ENCODE assay signal across 8 cellular contexts in the genomic region with DNA sequence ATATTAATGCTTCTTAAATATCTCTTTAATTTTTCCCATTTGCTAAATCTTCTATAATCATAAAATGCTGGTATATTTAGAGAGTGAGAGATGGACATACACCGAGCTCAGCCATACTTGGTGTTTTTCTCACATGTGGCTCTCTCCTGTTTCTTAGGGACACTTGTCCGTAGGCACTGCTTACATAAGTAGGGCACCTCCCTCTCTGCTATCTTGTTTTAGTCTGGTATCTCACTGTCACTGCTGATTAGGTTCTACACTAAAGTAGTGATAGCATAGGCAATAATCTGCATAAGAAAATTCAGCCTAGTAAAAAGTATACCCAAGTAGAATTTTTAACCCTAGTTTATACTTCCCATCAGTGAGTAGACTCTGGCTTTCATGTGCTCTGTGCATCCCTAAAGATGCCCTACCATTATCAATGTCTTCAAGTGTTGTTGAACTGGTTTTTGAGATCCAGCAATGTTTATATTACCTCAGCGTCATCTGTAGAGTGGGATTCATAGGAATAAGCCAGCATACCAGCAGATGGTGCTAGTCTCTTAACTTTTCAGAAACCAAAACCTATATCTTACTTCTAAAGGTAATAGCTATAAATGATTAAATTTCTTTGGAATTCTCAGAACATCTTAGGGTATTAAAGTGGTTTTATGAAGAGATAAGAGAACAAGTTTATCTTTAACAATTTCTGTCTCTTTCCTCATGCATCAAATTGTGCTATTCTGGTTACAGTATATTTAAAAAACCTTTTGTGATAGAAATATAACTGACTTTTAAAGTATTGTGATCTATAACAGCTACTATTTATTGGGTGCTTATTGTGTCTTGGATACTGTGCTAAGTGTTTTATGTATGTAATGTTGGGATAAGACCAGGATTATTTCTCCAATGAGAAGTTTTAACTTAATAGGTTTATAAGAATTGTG. TPM values are rescaled to one million over a fixed set of nuclear protein-coding genes. Genes with fewer than 3 reads are reported as not detected.
DNase-seq lines count a peak whose midpoint lies in the region; ATAC-seq, FAIRE-seq and TF ChIP-seq lines count a peak whose summit lies in the region.

No MANE protein-coding gene starts in this region.

- no peaks in the 10 kb centered on the region for H3K4me1 ChIP-seq in fibroblast of lung (ENCODE audit: control insufficient read depth, extremely low read depth, insufficient read depth, low read length)

- no peaks in the 10 kb centered on the region for H3K27me3 ChIP-seq in fibroblast of lung (ENCODE audit: control insufficient read depth, insufficient read depth, low read length)

- no peak overlapping the region for H3K4me3 ChIP-seq in fibroblast of lung (replicated peaks in 1 of 4; ENCODE audit: control extremely low read depth in 1 of 4, insufficient read depth in 1 of 4, low read depth in 3 of 4, low read length in 4 of 4)

- DNase-seq in DMS 273 (lab: John Stamatoyannopoulos, UW; ENCODE audit: unreplicated experiment), result peak; percentile 55
- DNase-seq in DMS 273 treated with DMSO at 0.1 percent for 48 hours (lab: John Stamatoyannopoulos, UW), result no peak
- DNase-seq in RCC 7860 (ENCODE audit: low spot score), result peak; percentile 44
- DNase-seq in fibroblast of lung (ENCODE audit: low read depth in 2 of 2), result peak; percentile 52 to 80
- no peak for DNase-seq in osteocyte (ENCODE audit: extremely low spot score, unreplicated experiment)
- no peak for DNase-seq in cortex of kidney (lab: John Stamatoyannopoulos, UW)

- no peak overlapping the region for H3K27ac Mint-ChIP-seq in osteocyte (ENCODE audit: unreplicated experiment)

- peaks cover 6% of the 10 kb centered on the region for H3K36me3 Mint-ChIP-seq in osteocyte (ENCODE audit: unreplicated experiment)

- no peak overlapping the region for H3K9ac ChIP-seq in fibroblast of lung (ENCODE audit: insufficient read depth, low read length)

- ATAC-seq in HG03196 (IDR thresholded peaks at IDR 0.05; ENCODE audit: unreplicated experiment) (peak; percentile 58), HG03565 (IDR thresholded peaks at IDR 0.05; ENCODE audit: unreplicated experiment) (no peak)

- no peaks in the 10 kb centered on the region for H3K9me3 ChIP-seq in fibroblast of lung (ENCODE audit: control insufficient read depth, insufficient read depth, low read depth, low read length)

- FAIRE-seq in RCC 7860 (lab: Jason Lieb, UNC), result no peak

- no peaks in the 10 kb centered on the region for H3K9me3 Mint-ChIP-seq in osteocyte (ENCODE audit: unreplicated experiment)

- H4K20me1 ChIP-seq in fibroblast of lung (ENCODE audit: control insufficient read depth, extremely low read depth, insufficient read depth, low read length), result no peaks in the 10 kb centered on the region

- H3K4me2 ChIP-seq in fibroblast of lung (ENCODE audit: extremely low read depth, insufficient read depth, low read length), result no peak overlapping the region

- no peak overlapping the region for H3K4me3 Mint-ChIP-seq in osteocyte (ENCODE audit: unreplicated experiment)

- no peaks in the 10 kb centered on the region for H3K36me3 ChIP-seq in fibroblast of lung (ENCODE audit: control insufficient read depth, insufficient read depth, low read length)

- no peak overlapping the region for H3K27ac ChIP-seq in fibroblast of lung (ENCODE audit: insufficient read depth, low read length)

- peak; percentile 72 to 78 for TF ChIP-seq CTCF in fibroblast of lung (conservative IDR thresholded peaks at IDR 0.05 in 1 of 2, IDR thresholded peaks at IDR 0.05 in 1 of 2; ENCODE audit: low read depth in 1 of 2, low read length in 2 of 2)
- peak; percentile 72 for TF ChIP-seq CTCF in osteocyte (IDR thresholded peaks at IDR 0.05)

- H3K4me1 Mint-ChIP-seq in osteocyte (ENCODE audit: unreplicated experiment), result peaks cover 9% of the 10 kb centered on the region

- peaks cover 9% of the 10 kb centered on the region for H3K79me2 ChIP-seq in fibroblast of lung (ENCODE audit: control insufficient read depth, insufficient read depth, low read length)

- no peaks in the 10 kb centered on the region for H3K27me3 Mint-ChIP-seq in osteocyte (ENCODE audit: unreplicated experiment)

- no peak overlapping the region for H2AFZ ChIP-seq in fibroblast of lung (ENCODE audit: low read length)

RNA-seq across cellular contexts. Expression of a gene that starts 32.9 kb away (rescaled TPM):
- total RNA-seq in fibroblast of lung (13.4 and 15.7 TPM in 2 replicates), osteocyte (38.1 and 44.4 TPM in 2 replicates)
- polyA plus RNA-seq in fibroblast of lung, result 14.0 and 14.5 TPM in 2 replicates
- 5.0 and 6.2 TPM in 2 replicates for polyA plus RNA-seq in fibroblast of lung (2012)
- polyA minus RNA-seq in fibroblast of lung (ENCODE audit: low replicate concordance), result 10.8 and 11.0 TPM in 2 replicates

Comparison
In these comparisons a context has a peak if more than half of its experiments do, and no peak if none do; other contexts are left out.
1. DNase-seq: peak in DMS 273 (single experiment), RCC 7860 (single experiment) and fibroblast of lung (2 of 2); none in DMS 273 treated with DMSO at 0.1 percent for 48 hours (single experiment), osteocyte (single experiment) and cortex of kidney (single experiment).